16 cellular contexts compared by ENCODE assay signal in genomic region chr3:36514171-36514570, GRCh38.
DNase-seq lines count a peak whose midpoint lies in the region; ATAC-seq and TF ChIP-seq lines count a peak whose summit lies in the region.
"Had no signal": no experiment of that assay in that cellular context is flagged by ENCODE, and none has a peak within 500 bp of the region (broad histone marks: within the 10 kb centered on the region; RNA-seq: fewer than 3 reads in every experiment).

No MANE protein-coding gene starts in this region.

- H3K27ac ChIP-seq in GM23248, result no peak overlapping the region

- no peak overlapping the region for H2AFZ ChIP-seq in GM23248

- H3K36me3 ChIP-seq in GM23248 (ENCODE audit: low read depth), result no peaks in the 10 kb centered on the region

- 88 to 89% methylated on average over 1 of the region's 1 CpG for WGBS in GM23248 (ENCODE audit: low coverage in 1 of 2, low lambda C conversion rate in 2 of 2, missing lambda C conversion rate in 2 of 2), 2 experiments

- H3K9ac ChIP-seq in GM23248, result no peak overlapping the region

- in situ Hi-C loops in GM23248 (cut with MboI), result no loop called here

- peak overlapping the region in 2 of 3 experiments; percentile 14 to 21 for H3K27ac Mint-ChIP-seq in nephron
- H3K27ac Mint-ChIP-seq: CD14-positive monocyte had no signal

- no peak overlapping the region for H3K4me2 ChIP-seq in GM23248 (ENCODE audit: unreplicated experiment)

- H3K9me3 Mint-ChIP-seq in nephron, result peaks cover 13% of the 10 kb centered on the region

- peaks cover 6% of the 10 kb centered on the region for H3K36me3 Mint-ChIP-seq in nephron (ENCODE audit: low read depth)

- H3K4me3 ChIP-seq in GM23248 (no peak overlapping the region), epithelial cell of esophagus (ENCODE audit: low read length) (no peak overlapping the region)

- no peak overlapping the region for H3K4me3 Mint-ChIP-seq in nephron
- H3K4me3 Mint-ChIP-seq: CD14-positive monocyte had no signal

- H3K27me3 ChIP-seq in GM23248 (replicated peaks; ENCODE audit: insufficient read depth), result no peaks in the 10 kb centered on the region

- 0 out of 2 replicates have a peak, but pooled peaks cover 5% of the 10 kb centered on the region for H3K4me1 ChIP-seq in GM23248 (ENCODE audit: insufficient read depth)

- no peaks in the 10 kb centered on the region for H3K27me3 Mint-ChIP-seq in nephron (ENCODE audit: low read depth)

- TF ChIP-seq CTCF in epithelial cell of esophagus (IDR thresholded peaks at IDR 0.05; ENCODE audit: insufficient read depth, low read depth, low read length, missing control alignments) (no peak), nephron (IDR thresholded peaks at IDR 0.05; ENCODE audit: unreplicated experiment in 3 of 3) (no peak)

- peaks cover 27% of the 10 kb centered on the region for H3K4me1 Mint-ChIP-seq in nephron

- H3K79me2 ChIP-seq in GM23248 (ENCODE audit: insufficient read depth), result no peaks in the 10 kb centered on the region

- H3K9me3 ChIP-seq in GM23248 (ENCODE audit: low read depth), result no peaks in the 10 kb centered on the region

- no peaks in the 10 kb centered on the region for H3F3A ChIP-seq in GM23248 (ENCODE audit: insufficient read depth)

- DNase-seq in GM23248 (peak; percentile 13), M059J (ENCODE audit: low read depth) (peak; percentile 18), epithelial cell of esophagus (ENCODE audit: low read depth) (peak; percentile 74), NCI-H2196 treated with DMSO at 0.1 percent for 48 hours (lab: John Stamatoyannopoulos, UW; ENCODE audit: unreplicated experiment) (no peak)
- no peak for DNase-seq in activated T-cell treated with anti-CD3 and anti-CD28 coated beads, Interleukin-2, amount 50 U/mL, for 48 hours
- DNase-seq: DMS153, HCEC 1CT, NCI-H1048, NCI-H1436 treated with DMSO at 0.1 percent for 48 hours, NCI-H2029 treated with DMSO at 0.1 percent for 48 hours, NCI-H2171 treated with DMSO at 0.1 percent for 48 hours, NCI-H510A treated with DMSO at 0.1 percent for 48 hours, NCI-H82 had no signal

- no peak for ATAC-seq in GM18870 (IDR thresholded peaks at IDR 0.05; ENCODE audit: unreplicated experiment)

- H3K9me2 ChIP-seq in GM23248 (ENCODE audit: insufficient read depth), result no peaks in the 10 kb centered on the region

- no peaks in the 10 kb centered on the region for H4K20me1 ChIP-seq in GM23248 (ENCODE audit: insufficient read depth)

Comparison
In these comparisons a context has a peak if more than half of its experiments do, and no peak if none do; other contexts are left out.
1. DNase-seq: peak in GM23248 (single experiment), M059J (single experiment) and epithelial cell of esophagus (single experiment); none in activated T-cell treated with anti-CD3 and anti-CD28 coated beads, Interleukin-2, amount 50 U/mL, for 48 hours (0 of 2) and NCI-H2196 treated with DMSO at 0.1 percent for 48 hours (single experiment).